In the genomic region with DNA sequence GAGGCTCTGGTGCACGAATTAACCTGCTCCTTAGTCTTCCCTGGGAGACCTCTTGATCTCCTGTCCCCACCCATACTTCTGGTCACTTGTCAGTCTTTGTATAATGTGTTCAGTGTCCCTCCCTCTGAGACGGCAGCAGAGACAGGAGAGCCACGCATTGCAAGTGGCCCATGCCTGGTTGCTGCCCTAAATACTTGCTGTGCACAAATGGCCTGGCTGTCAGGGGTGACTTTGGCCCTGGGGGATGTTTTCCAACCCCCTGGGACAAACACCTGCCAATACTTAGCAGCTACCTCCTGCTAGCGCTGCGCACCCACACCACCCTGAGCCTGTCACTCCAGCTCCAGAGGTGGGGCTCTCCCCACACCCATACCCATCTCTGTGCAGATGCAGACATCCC, we compare ENCODE assay signal across 11 cellular contexts. TPM values are rescaled to one million over a fixed set of nuclear protein-coding genes. Genes with fewer than 3 reads are reported as not detected.
DNase-seq lines count a peak whose midpoint lies in the region; ATAC-seq and TF ChIP-seq lines count a peak whose summit lies in the region.
"Had no signal": no experiment of that assay in that cellular context is flagged by ENCODE, and none has a peak within 500 bp of the region (broad histone marks: within the 10 kb centered on the region; RNA-seq: fewer than 3 reads in every experiment).

No MANE protein-coding gene starts in this region.

- H3K4me3 ChIP-seq in mucosa of descending colon (no peak overlapping the region), tibial artery (no peak overlapping the region)

- TF ChIP-seq CTCF in mucosa of descending colon (IDR thresholded peaks at IDR 0.05) (no peak), tibial artery (IDR thresholded peaks at IDR 0.05) (no peak)

- ATAC-seq in mucosa of descending colon (peak; percentile 3), HG02623 (IDR thresholded peaks at IDR 0.05; ENCODE audit: unreplicated experiment) (no peak)

- DNase-seq in activated naive CD4-positive, alpha-beta T cell treated with anti-CD3 and anti-CD28 coated beads for 36 hours, result no peak
- no peak for DNase-seq in activated naive CD4-positive, alpha-beta T cell treated with Interleukin-2 at 50 U/mL for 16 hours
- DNase-seq in activated naive CD8-positive, alpha-beta T cell treated with anti-CD3 and anti-CD28 coated beads for 36 hours, result no peak
- peak in 1 of 3 donors; percentile 56 for DNase-seq in mucosa of descending colon
- DNase-seq in tibial artery, result no peak
- DNase-seq in NCI-H2107 treated with DMSO at 0.1 percent for 48 hours (lab: John Stamatoyannopoulos, UW; ENCODE audit: unreplicated experiment), result no peak
- no peak for DNase-seq in stimulated activated CD4-positive, alpha-beta T cell treated with anti-CD3 and anti-CD28 coated beads, Interleukin-4, amount 100 ng/mL, for 4 hours
- DNase-seq: H7, NCI-H345, nucleus accumbens had no signal

- H3K4me1 ChIP-seq in mucosa of descending colon (ENCODE audit: low read depth) (peaks cover 91% of the 10 kb centered on the region), tibial artery (peaks cover 0 to 82% (median 61%) of the 10 kb centered on the region in 4 donors)

- peak overlapping the region; percentile 99 for H3K27ac Mint-ChIP-seq in activated naive CD4-positive, alpha-beta T cell treated with anti-CD3 and anti-CD28 coated beads for 36 hours
- peak overlapping the region; percentile 99 for H3K27ac Mint-ChIP-seq in activated naive CD8-positive, alpha-beta T cell treated with anti-CD3 and anti-CD28 coated beads for 36 hours

- no peaks in the 10 kb centered on the region for H3K9me3 Mint-ChIP-seq in activated naive CD4-positive, alpha-beta T cell treated with anti-CD3 and anti-CD28 coated beads for 36 hours
- H3K9me3 Mint-ChIP-seq in activated naive CD8-positive, alpha-beta T cell treated with anti-CD3 and anti-CD28 coated beads for 36 hours, result no peaks in the 10 kb centered on the region

- no peaks in the 10 kb centered on the region for H3K27me3 Mint-ChIP-seq in activated naive CD4-positive, alpha-beta T cell treated with anti-CD3 and anti-CD28 coated beads for 36 hours (ENCODE audit: low read depth)
- no peaks in the 10 kb centered on the region for H3K27me3 Mint-ChIP-seq in activated naive CD8-positive, alpha-beta T cell treated with anti-CD3 and anti-CD28 coated beads for 36 hours

- no peaks in the 10 kb centered on the region for H3K27me3 ChIP-seq in tibial artery

- CTCF ChIA-PET in activated naive CD4-positive, alpha-beta T cell treated with anti-CD3 and anti-CD28 coated beads for 36 hours (lab: Charles Lee), result interaction anchor here (1.0 kb wide), 1 partner anchor 9 kb away, joined by 3 read pairs; no protein-coding TSS in a partner anchor

- H3K9me3 ChIP-seq in mucosa of descending colon, result no peaks in the 10 kb centered on the region
- H3K9me3 ChIP-seq in tibial artery, result no peaks in the 10 kb centered on the region

- peak overlapping the region; percentile 45 to 68 for H3K27ac ChIP-seq in tibial artery

- H3K4me1 Mint-ChIP-seq in activated naive CD4-positive, alpha-beta T cell treated with anti-CD3 and anti-CD28 coated beads for 36 hours (ENCODE audit: low read depth), result peaks cover 98% of the 10 kb centered on the region
- H3K4me1 Mint-ChIP-seq in activated naive CD8-positive, alpha-beta T cell treated with anti-CD3 and anti-CD28 coated beads for 36 hours, result peaks cover 84% of the 10 kb centered on the region

- intact Hi-C loops in activated naive CD4-positive, alpha-beta T cell treated with anti-CD3 and anti-CD28 coated beads for 36 hours (cut with micrococcal nuclease), result no loop called here
- intact Hi-C loops in mucosa of descending colon (cut with DNase I, micrococcal nuclease) (no loop called here), tibial artery (cut with DNase I; ENCODE audit: low total_unique reads) (no loop called here)

- peak overlapping the region; percentile 11 for H3K4me3 Mint-ChIP-seq in activated naive CD4-positive, alpha-beta T cell treated with anti-CD3 and anti-CD28 coated beads for 36 hours
- peak overlapping the region; percentile 20 for H3K4me3 Mint-ChIP-seq in activated naive CD8-positive, alpha-beta T cell treated with anti-CD3 and anti-CD28 coated beads for 36 hours

- H3K36me3 Mint-ChIP-seq in activated naive CD4-positive, alpha-beta T cell treated with anti-CD3 and anti-CD28 coated beads for 36 hours (ENCODE audit: low read depth), result peaks cover 20% of the 10 kb centered on the region
- H3K36me3 Mint-ChIP-seq in activated naive CD8-positive, alpha-beta T cell treated with anti-CD3 and anti-CD28 coated beads for 36 hours, result peaks cover 34% of the 10 kb centered on the region

- H3K36me3 ChIP-seq in mucosa of descending colon (ENCODE audit: low read depth), result no peaks in the 10 kb centered on the region
- H3K36me3 ChIP-seq in tibial artery, result peaks cover 0 to 10% (median 0%) of the 10 kb centered on the region in 3 donors

RNA-seq across cellular contexts. Expression of gene KLF13, which starts 17.2 kb away (rescaled TPM):
- 100 to 1,000 TPM; 115 to 121 TPM for total RNA-seq in activated naive CD4-positive, alpha-beta T cell treated with anti-CD3 and anti-CD28 coated beads for 36 hours
- total RNA-seq in activated naive CD8-positive, alpha-beta T cell treated with anti-CD3 and anti-CD28 coated beads for 36 hours, result 100 to 1,000 TPM; 110 to 111 TPM
- 100 to 1,000 TPM in 1 of 3 donors, 10 to 100 TPM in 2; 72.4 to 107 (median 91.2) TPM for total RNA-seq in mucosa of descending colon
